Comparison of ENCODE assay signal across 9 cellular contexts in genomic region chr7:4189151-4189570, GRCh38.
DNase-seq lines count a peak whose midpoint lies in the region; ATAC-seq, FAIRE-seq and TF ChIP-seq lines count a peak whose summit lies in the region.
"Had no signal": no experiment of that assay in that cellular context is flagged by ENCODE, and none has a peak within 500 bp of the region (broad histone marks: within the 10 kb centered on the region; RNA-seq: fewer than 3 reads in every experiment).

No MANE protein-coding gene starts in this region.

- DNase-seq in Ammon's horn (ENCODE audit: low spot score) = peak; percentile 86
- peak; percentile 96 for DNase-seq in RWPE1 (ENCODE audit: low spot score)
- DNase-seq in fibroblast of villous mesenchyme (ENCODE audit: low read depth) = peak; percentile 60
- DNase-seq in neural crest cell (ENCODE audit: low read depth, low spot score) = no peak
- no peak for DNase-seq in naive thymus-derived CD8-positive, alpha-beta T cell
- no peak for DNase-seq in activated CD4-positive, CD25-positive, alpha-beta regulatory T cell treated with anti-CD3 and anti-CD28 coated beads, Interleukin-2, amount 50 U/mL, for 72 hours
- no peak for DNase-seq in urothelium cell line (ENCODE audit: low spot score)

- ATAC-seq in naive thymus-derived CD8-positive, alpha-beta T cell = no peak
- ATAC-seq in GM18907 (IDR thresholded peaks at IDR 0.05; ENCODE audit: unreplicated experiment) = no peak

- no peaks in the 10 kb centered on the region for H3K36me3 Mint-ChIP-seq in neural crest cell (ENCODE audit: low read depth)
- H3K36me3 Mint-ChIP-seq in naive thymus-derived CD8-positive, alpha-beta T cell = no peaks in the 10 kb centered on the region

- H3K9me3 Mint-ChIP-seq in neural crest cell = no peaks in the 10 kb centered on the region
- H3K9me3 Mint-ChIP-seq in naive thymus-derived CD8-positive, alpha-beta T cell = no peaks in the 10 kb centered on the region

- H3K4me3 ChIP-seq in fibroblast of villous mesenchyme (ENCODE audit: low read depth, low read length) = no peak overlapping the region
- H3K4me3 ChIP-seq: BLaER1 treated with 17β-estradiol and CSF1 and Interleukin-3, amounts not matched to agents 10 nM and 100 nM had no signal

- H3K27ac ChIP-seq in RWPE1 = peak overlapping the region; percentile 95
- H3K27ac ChIP-seq: BLaER1 treated with 17β-estradiol and CSF1 and Interleukin-3, amounts not matched to agents 10 nM and 100 nM had no signal

- no peaks in the 10 kb centered on the region for H3K27me3 Mint-ChIP-seq in neural crest cell (ENCODE audit: low read depth)
- H3K27me3 Mint-ChIP-seq in naive thymus-derived CD8-positive, alpha-beta T cell = peaks cover 0 to 2% (median 0%) of the 10 kb centered on the region in 5 donors

- CTCF ChIA-PET in RWPE1 (lab: Yijun Ruan, JAX) = interaction anchor here (0.6 to 0.7 kb wide), 2 partner anchors 39 to 152 kb away, joined by 4 to 9 read pairs; no protein-coding TSS in a partner anchor

- no peak overlapping the region for H3K4me3 Mint-ChIP-seq in neural crest cell
- no peak overlapping the region for H3K4me3 Mint-ChIP-seq in naive thymus-derived CD8-positive, alpha-beta T cell

- TF ChIP-seq CTCF in RWPE1 (conservative IDR thresholded peaks at IDR 0.05; ENCODE audit: low read depth) (no peak), fibroblast of villous mesenchyme (IDR thresholded peaks at IDR 0.05; ENCODE audit: insufficient read depth, low read depth, low read length) (no peak), neural crest cell (conservative IDR thresholded peaks at IDR 0.05) (no peak)

- H3K27ac Mint-ChIP-seq in neural crest cell (ENCODE audit: unreplicated experiment) = peak overlapping the region; percentile 31
- H3K27ac Mint-ChIP-seq in naive thymus-derived CD8-positive, alpha-beta T cell = no peak overlapping the region

- POLR2A ChIA-PET in RWPE1 (lab: Yijun Ruan, JAX; ENCODE audit: low non-redundant PET) = no interaction called here
- POLR2A ChIA-PET in naive thymus-derived CD8-positive, alpha-beta T cell (lab: Charles Lee) = no interaction called here

- no peak for FAIRE-seq in urothelium cell line (lab: Jason Lieb, UNC)

- peaks cover 25% of the 10 kb centered on the region for H3K4me1 Mint-ChIP-seq in neural crest cell
- peaks cover 0 to 7% (median 3%) of the 10 kb centered on the region in 4 donors for H3K4me1 Mint-ChIP-seq in naive thymus-derived CD8-positive, alpha-beta T cell

Comparison
In these comparisons a context has a peak if more than half of its experiments do, and no peak if none do; other contexts are left out.
1. DNase-seq: peak in Ammon's horn (single experiment), RWPE1 (single experiment) and fibroblast of villous mesenchyme (single experiment); none in neural crest cell (single experiment), naive thymus-derived CD8-positive, alpha-beta T cell (0 of 10), activated CD4-positive, CD25-positive, alpha-beta regulatory T cell treated with anti-CD3 and anti-CD28 coated beads, Interleukin-2, amount 50 U/mL, for 72 hours (single experiment) and urothelium cell line (single experiment).